In genomic region chr10:70684841-70685457, GRCh38 we compare ENCODE assay signal across 1 cellular context.
TF ChIP-seq lines count a peak whose summit lies in the region.

No MANE protein-coding gene starts in this region.

TF ChIP-seq in H1, 55 proteins besides CTCF, POLR2A, EP300 and RAD21:
- no peak for TF ChIP-seq ZNF274 (IDR thresholded peaks at IDR 0.05; ENCODE audit: borderline replicate concordance, extremely low read depth, low read length)
